Comparison of ENCODE assay signal across 30 cellular contexts in genomic region chr3:155154255-155154654, GRCh38.
DNase-seq lines count a peak whose midpoint lies in the region; ATAC-seq, FAIRE-seq and TF ChIP-seq lines count a peak whose summit lies in the region.
"Had no signal": no experiment of that assay in that cellular context is flagged by ENCODE, and none has a peak within 500 bp of the region (broad histone marks: within the 10 kb centered on the region; RNA-seq: fewer than 3 reads in every experiment).

No MANE protein-coding gene starts in this region.

- CTCF ChIA-PET in K562 (lab: Yijun Ruan, JAX; ENCODE audit: low intra/inter-chr PET ratio) = no interaction called here

- H3K4me1 Mint-ChIP-seq in nephron progenitor cell = peaks cover 6% of the 10 kb centered on the region
- peaks cover 9% of the 10 kb centered on the region for H3K4me1 Mint-ChIP-seq in chondrocyte (ENCODE audit: low read depth)
- no peaks in the 10 kb centered on the region for H3K4me1 Mint-ChIP-seq in endodermal cell
- H3K4me1 Mint-ChIP-seq: central memory CD8-positive, alpha-beta T cell; IgD-negative memory B cell had no signal

- H3K9me3 Mint-ChIP-seq in nephron progenitor cell = no peaks in the 10 kb centered on the region
- no peaks in the 10 kb centered on the region for H3K9me3 Mint-ChIP-seq in chondrocyte (ENCODE audit: low read depth)
- no peaks in the 10 kb centered on the region for H3K9me3 Mint-ChIP-seq in endodermal cell
- H3K9me3 Mint-ChIP-seq: mesothelial cell of epicardium had no signal

- ATAC-seq in K562 (no peak), GM21786 (IDR thresholded peaks at IDR 0.05; ENCODE audit: unreplicated experiment) (no peak)
- ATAC-seq: activated CD4-positive, alpha-beta T cell treated with anti-CD3 and anti-CD28 coated beads for 36 hours; left ventricle myocardium superior; SK-N-SH treated with all-trans-retinoic acid at 6 μM for 48 hours had no signal

- no peak for TF ChIP-seq CTCF in KMS-11 (conservative IDR thresholded peaks at IDR 0.05; ENCODE audit: low read depth, low read length)
- no peak for TF ChIP-seq CTCF in K562 (IDR thresholded peaks at IDR 0.05 in 2 of 3, conservative IDR thresholded peaks at IDR 0.05 in 1 of 3; ENCODE audit: insufficient read depth in 2 of 3, low read depth in 1 of 3, low read length in 3 of 3)
- TF ChIP-seq CTCF in nephron progenitor cell (IDR thresholded peaks at IDR 0.05) = no peak
- no peak for TF ChIP-seq CTCF in chondrocyte (IDR thresholded peaks at IDR 0.05)
- no peak for TF ChIP-seq CTCF in endodermal cell (conservative IDR thresholded peaks at IDR 0.05)

- H3K9ac ChIP-seq in KMS-11 (no peak overlapping the region; the same call in 1 of the 2 replicates), K562 (ENCODE audit: insufficient read depth in 1 of 2, low read depth in 2 of 2, low read length in 2 of 2) (no peak overlapping the region), endodermal cell (ENCODE audit: extremely low read depth, low read length, poor library complexity, severe bottlenecking) (no peak overlapping the region)

- no peak for TF ChIP-seq RAD21 in K562 (CRISPR knock-in tag; conservative IDR thresholded peaks at IDR 0.05 in 1 of 2, IDR thresholded peaks at IDR 0.05 in 1 of 2)

- H3K36me3 Mint-ChIP-seq in nephron progenitor cell (ENCODE audit: low read depth) = peaks cover 26% of the 10 kb centered on the region
- H3K36me3 Mint-ChIP-seq in chondrocyte (ENCODE audit: low read depth) = no peaks in the 10 kb centered on the region
- peaks cover 6% of the 10 kb centered on the region for H3K36me3 Mint-ChIP-seq in endodermal cell (ENCODE audit: low read depth)
- H3K36me3 Mint-ChIP-seq: activated naive CD8-positive, alpha-beta T cell; CD4-positive, alpha-beta memory T cell; IgD-negative memory B cell; natural killer cell had no signal

- H3K4me3 ChIP-seq in KMS-11 (IDR thresholded peaks at IDR 0.05; ENCODE audit: insufficient read depth, low read depth, low read length) (no peak overlapping the region), K562 (no peak overlapping the region), endodermal cell (ENCODE audit: low read length) (no peak overlapping the region)
- H3K4me3 ChIP-seq: MG63, upper lobe of left lung had no signal

- no peak for FAIRE-seq in K562 (lab: Jason Lieb, UNC)
- FAIRE-seq: H1, keratinocyte had no signal

- H3K27me3 ChIP-seq in KMS-11 (ENCODE audit: insufficient read depth, low read depth) (no peaks in the 10 kb centered on the region), K562 (ENCODE audit: control insufficient read depth in 2 of 2, insufficient read depth in 2 of 2, low read length in 2 of 2) (no peaks in the 10 kb centered on the region), endodermal cell (ENCODE audit: control insufficient read depth, insufficient read depth, low read length, poor library complexity, severe bottlenecking) (no peaks in the 10 kb centered on the region)
- H3K27me3 ChIP-seq: upper lobe of left lung had no signal

- H3K36me3 ChIP-seq in KMS-11 (ENCODE audit: insufficient read depth) = no peaks in the 10 kb centered on the region
- no peaks in the 10 kb centered on the region for H3K36me3 ChIP-seq in K562 (ENCODE audit: control insufficient read depth, insufficient read depth, low read length)
- H3K36me3 ChIP-seq in endodermal cell (ENCODE audit: control insufficient read depth, insufficient read depth, low read length) = peaks cover 21% of the 10 kb centered on the region
- H3K36me3 ChIP-seq: MG63, upper lobe of left lung had no signal

- H3K79me2 ChIP-seq in KMS-11 (ENCODE audit: insufficient read depth, low read depth) = no peaks in the 10 kb centered on the region
- H3K79me2 ChIP-seq in K562 (ENCODE audit: control insufficient read depth, insufficient read depth, low read length) = no peaks in the 10 kb centered on the region

- 66% methylated on average over 3 of the region's 3 CpGs for WGBS in K562 (ENCODE audit: insufficient coverage, low coverage, missing lambda C conversion rate)
- 94 to 100% methylated on average over 1 to 3 of the region's 3 CpGs for WGBS in endodermal cell (ENCODE audit: insufficient coverage in 1 of 2, insufficient read length in 1 of 2), 2 experiments

- H4K20me1 ChIP-seq in KMS-11 (ENCODE audit: insufficient read depth) (no peaks in the 10 kb centered on the region), K562 (replicated peaks; ENCODE audit: control insufficient read depth, insufficient read depth, low read length) (no peaks in the 10 kb centered on the region)

- H3K27ac Mint-ChIP-seq in nephron progenitor cell = peak overlapping the region; percentile 13
- H3K27ac Mint-ChIP-seq in chondrocyte (ENCODE audit: unreplicated experiment) = no peak overlapping the region
- no peak overlapping the region for H3K27ac Mint-ChIP-seq in endodermal cell
- H3K27ac Mint-ChIP-seq: activated CD4-positive, alpha-beta T cell treated with anti-CD3 and anti-CD28 coated beads for 36 hours; activated naive CD8-positive, alpha-beta T cell; IgD-negative memory B cell; mesothelial cell of epicardium had no signal

- TF ChIP-seq EP300 in K562 (IDR thresholded peaks at IDR 0.05; ENCODE audit: low read length) = no peak

- no peak for DNase-seq in K562 (ENCODE audit: extremely low read depth in 1 of 4, low spot score in 3 of 4)
- DNase-seq in nephron progenitor cell = no peak
- DNase-seq in chondrocyte (ENCODE audit: low spot score) = no peak
- DNase-seq in stimulated activated CD4-positive, alpha-beta T cell treated with anti-CD3 and anti-CD28 coated beads, Interleukin-2, amount 100 ng/mL, for 24 hours = no peak
- DNase-seq in endodermal cell = no peak
- DNase-seq: activated CD4-positive, alpha-beta T cell treated with anti-CD3 and anti-CD28 coated beads for 36 hours; activated CD8-positive, alpha-beta memory T cell treated with anti-CD3 and anti-CD28 coated beads for 24 hours; activated effector memory CD4-positive, alpha-beta T cell treated with Interleukin-2 at 50 U/mL for 16 hours; AML-193; anterior cingulate cortex; DMS 273 treated with DMSO at 0.1 percent for 48 hours; left ventricle myocardium superior; MG63; natural killer cell; NCI-H1417; NCI-H2081; NCI-H2227 treated with DMSO at 0.1 percent for 48 hours; NCI-H774; stimulated activated CD4-positive, alpha-beta T cell treated with anti-CD3 and anti-CD28 coated beads, Interleukin-4, amount 100 ng/mL, for 1 hour; upper lobe of left lung had no signal

- no peak for TF ChIP-seq POLR2A in K562 (conservative IDR thresholded peaks at IDR 0.05)

- no peaks in the 10 kb centered on the region for H3K27me3 Mint-ChIP-seq in nephron progenitor cell (ENCODE audit: low read depth, poor library complexity)
- H3K27me3 Mint-ChIP-seq in chondrocyte (ENCODE audit: low read depth) = no peaks in the 10 kb centered on the region
- H3K27me3 Mint-ChIP-seq in endodermal cell (ENCODE audit: insufficient read depth) = no peaks in the 10 kb centered on the region
- H3K27me3 Mint-ChIP-seq: activated CD4-positive, alpha-beta T cell treated with anti-CD3 and anti-CD28 coated beads for 36 hours; activated naive CD8-positive, alpha-beta T cell; CD4-positive, alpha-beta memory T cell; central memory CD8-positive, alpha-beta T cell; IgD-negative memory B cell had no signal

- intact Hi-C loops in K562 (cut with micrococcal nuclease) = no loop called here

- H3K9me3 ChIP-seq in K562 (replicated peaks; ENCODE audit: control insufficient read depth, insufficient read depth, low read depth, low read length) (no peaks in the 10 kb centered on the region), endodermal cell (ENCODE audit: control insufficient read depth, low read length) (no peaks in the 10 kb centered on the region)
- H3K9me3 ChIP-seq: MG63, upper lobe of left lung had no signal

- H3K4me3 Mint-ChIP-seq in nephron progenitor cell (no peak overlapping the region), chondrocyte (ENCODE audit: unreplicated experiment) (no peak overlapping the region), endodermal cell (no peak overlapping the region)
- H3K4me3 Mint-ChIP-seq: activated CD4-positive, alpha-beta T cell treated with anti-CD3 and anti-CD28 coated beads for 36 hours; activated naive CD8-positive, alpha-beta T cell; IgD-negative memory B cell; mesothelial cell of epicardium had no signal

- BruUV-seq in K562 (replicated peaks; lab: Mats Ljungman, UMichigan) = no TSS peak

- H2AFZ ChIP-seq in KMS-11 (ENCODE audit: low read depth) (peak overlapping the region; percentile 25; the same call in 1 of the 2 replicates), K562 (ENCODE audit: low read depth, low read length) (peak overlapping the region; percentile 60)

- peaks cover 19% of the 10 kb centered on the region for H3K4me1 ChIP-seq in KMS-11 (ENCODE audit: low read depth, poor library complexity, severe bottlenecking)
- H3K4me1 ChIP-seq in K562 (replicated peaks in 1 of 2; ENCODE audit: control insufficient read depth in 2 of 2, insufficient read depth in 2 of 2, low read length in 2 of 2) = peaks cover 0 to 3% of the 10 kb centered on the region in 2 experiments; a peak in 2 of 5 replicates
- H3K4me1 ChIP-seq in endodermal cell (ENCODE audit: control insufficient read depth, insufficient read depth, low read length) = no peaks in the 10 kb centered on the region
- H3K4me1 ChIP-seq: upper lobe of left lung had no signal

- H3K4me2 ChIP-seq in KMS-11 (peak overlapping the region; percentile 2), K562 (ENCODE audit: insufficient read depth, low read length) (no peak overlapping the region)

- H3K27ac ChIP-seq in KMS-11 (peak overlapping the region; percentile 19; the same call in 1 of the 2 replicates), K562 (ENCODE audit: extremely low read depth, low read depth, low read length) (no peak overlapping the region), endodermal cell (ENCODE audit: low read depth, low read length) (no peak overlapping the region)
- H3K27ac ChIP-seq: upper lobe of left lung had no signal

- POLR2A ChIA-PET in K562 (lab: Yijun Ruan, JAX) = no interaction called here

- in situ Hi-C loops in K562 (cut with MboI) = no loop called here

- no peaks in the 10 kb centered on the region for H3K9me1 ChIP-seq in K562 (ENCODE audit: control insufficient read depth, insufficient read depth, low read length)
